In the genomic region with DNA sequence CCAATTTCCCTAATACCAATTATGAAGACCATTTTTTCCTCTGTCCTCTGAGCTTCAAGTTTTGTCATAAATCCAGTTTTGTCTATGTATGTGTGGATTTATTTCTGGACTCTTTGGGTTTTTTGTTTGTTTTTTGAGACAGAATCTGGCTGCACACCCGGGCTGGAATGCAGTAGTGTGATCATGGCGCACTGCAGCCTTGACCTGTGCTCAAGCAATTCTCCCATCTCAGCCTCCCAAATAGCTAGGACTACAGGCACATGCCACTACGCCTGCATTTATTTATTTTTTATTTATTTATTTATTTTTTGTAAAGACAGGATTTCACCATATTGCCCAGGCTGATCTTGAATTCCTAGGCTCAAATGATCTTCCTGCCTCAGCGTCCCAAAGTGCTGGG, we compare ENCODE assay signal across 13 cellular contexts. TPM values are rescaled to one million over a fixed set of nuclear protein-coding genes. Genes with fewer than 3 reads are reported as not detected.
DNase-seq lines count a peak whose midpoint lies in the region; ATAC-seq and TF ChIP-seq lines count a peak whose summit lies in the region.
"Had no signal": no experiment of that assay in that cellular context is flagged by ENCODE, and none has a peak within 500 bp of the region (broad histone marks: within the 10 kb centered on the region; RNA-seq: fewer than 3 reads in every experiment).

No MANE protein-coding gene starts in this region.

- CTCF ChIA-PET in GM10248 (lab: Yijun Ruan, JAX) = interaction anchor here (0.9 to 10.0 kb wide), 3 partner anchors 24 to 447 kb away, joined by 3 to 205 read pairs (median 4); no protein-coding TSS in a partner anchor

- no peaks in the 10 kb centered on the region for H3K36me3 ChIP-seq in liver (ENCODE audit: control insufficient read depth in 4 of 4, insufficient read depth in 3 of 4, low read depth in 1 of 4, low read length in 3 of 4)
- no peaks in the 10 kb centered on the region for H3K36me3 ChIP-seq in smooth muscle cell (ENCODE audit: low read depth)
- H3K36me3 ChIP-seq in Karpas-422 (ENCODE audit: insufficient read depth, low read length) = no peaks in the 10 kb centered on the region

- H3K79me2 ChIP-seq in smooth muscle cell (ENCODE audit: low read depth) (no peaks in the 10 kb centered on the region), Karpas-422 (ENCODE audit: low read length) (no peaks in the 10 kb centered on the region)

- H3K4me3 ChIP-seq in liver (ENCODE audit: low read depth in 1 of 3, low read length in 3 of 3) (no peak overlapping the region), smooth muscle cell (no peak overlapping the region), Karpas-422 (ENCODE audit: low read length) (no peak overlapping the region)
- H3K4me3 ChIP-seq: GM23338 had no signal

- H4K20me1 ChIP-seq in smooth muscle cell (ENCODE audit: low read depth) (no peaks in the 10 kb centered on the region), Karpas-422 (ENCODE audit: insufficient read depth, low read depth, low read length) (no peaks in the 10 kb centered on the region)

- ATAC-seq in GM19467 (IDR thresholded peaks at IDR 0.05; ENCODE audit: unreplicated experiment) = no peak

- H3K4me2 ChIP-seq in smooth muscle cell (no peak overlapping the region), Karpas-422 (ENCODE audit: low read depth, low read length, poor library complexity, severe bottlenecking) (no peak overlapping the region)
- H3K4me2 ChIP-seq: GM23338 had no signal

- TF ChIP-seq CTCF in liver (IDR thresholded peaks at IDR 0.05; ENCODE audit: low read depth, low read length, missing input control) (no peak), smooth muscle cell (IDR thresholded peaks at IDR 0.05; ENCODE audit: borderline replicate concordance, insufficient read depth, poor library complexity, severe bottlenecking) (no peak), GM10248 (IDR thresholded peaks at IDR 0.05; ENCODE audit: control extremely low read depth, extremely low read depth, low read depth, missing control alignments) (no peak)

- H3K4me1 ChIP-seq in liver (ENCODE audit: control insufficient read depth in 4 of 4, insufficient read depth in 4 of 4, low read length in 3 of 4) (peaks cover 0 to 18% (median 7%) of the 10 kb centered on the region in 4 donors), smooth muscle cell (ENCODE audit: low read depth) (no peaks in the 10 kb centered on the region), Karpas-422 (ENCODE audit: low read length) (peaks cover 7% of the 10 kb centered on the region)

- no peak overlapping the region for H3K27ac ChIP-seq in liver (ENCODE audit: low read depth in 1 of 2, low read length in 2 of 2)
- no peak overlapping the region for H3K27ac ChIP-seq in smooth muscle cell (ENCODE audit: low read depth)
- H3K27ac ChIP-seq in Karpas-422 (ENCODE audit: low read length) = no peak overlapping the region

- H3K9ac ChIP-seq in liver (ENCODE audit: low read depth in 1 of 2, low read length in 2 of 2) (no peak overlapping the region), smooth muscle cell (ENCODE audit: low read depth) (no peak overlapping the region), Karpas-422 (ENCODE audit: low read length) (no peak overlapping the region)

- peak in 1 of 2 donors; percentile 11 for TF ChIP-seq RAD21 in liver (IDR thresholded peaks at IDR 0.05)

- no peaks in the 10 kb centered on the region for H3F3A ChIP-seq in smooth muscle cell (ENCODE audit: low read depth)

- H2AFZ ChIP-seq in smooth muscle cell (ENCODE audit: low read depth) = peak overlapping the region; percentile 89
- H2AFZ ChIP-seq in Karpas-422 (ENCODE audit: low read length) = no peak overlapping the region
- H2AFZ ChIP-seq: GM23338 had no signal

- H3K9me3 ChIP-seq in liver (ENCODE audit: control insufficient read depth in 4 of 4, low read length in 3 of 4) = no peaks in the 10 kb centered on the region
- H3K9me3 ChIP-seq in smooth muscle cell (replicated peaks; ENCODE audit: low read depth) = no peaks in the 10 kb centered on the region
- H3K9me3 ChIP-seq in Karpas-422 (ENCODE audit: low read length) = no peaks in the 10 kb centered on the region

- no peaks in the 10 kb centered on the region for H3K9me2 ChIP-seq in Karpas-422 (replicated peaks; ENCODE audit: insufficient read depth, low read length)

- DNase-seq in fibroblast of peridontal ligament (ENCODE audit: extremely low read depth) = peak; percentile 23
- no peak for DNase-seq in smooth muscle cell (lab: John Stamatoyannopoulos, UW; ENCODE audit: unreplicated experiment)
- no peak for DNase-seq in GM10248 (ENCODE audit: extremely low spot score)
- no peak for DNase-seq in Karpas-422
- DNase-seq: Calu3; CD4-positive, alpha-beta memory T cell; COR-L47; DMS79 treated with DMSO at 0.1 percent for 48 hours; GF-D8; HFFc6 had no signal

- 44% methylated on average over 4 of the region's 4 CpGs for WGBS in liver
- WGBS in smooth muscle cell (ENCODE audit: low lambda C conversion rate) = 93% methylated on average over 4 of the region's 4 CpGs

- no peaks in the 10 kb centered on the region for H3K27me3 ChIP-seq in liver (ENCODE audit: control insufficient read depth in 4 of 4, insufficient read depth in 4 of 4, low read length in 3 of 4)
- peaks cover 7% of the 10 kb centered on the region for H3K27me3 ChIP-seq in smooth muscle cell (ENCODE audit: low read depth)
- no peaks in the 10 kb centered on the region for H3K27me3 ChIP-seq in Karpas-422 (ENCODE audit: low read length)

- POLR2A ChIA-PET in GM10248 (lab: Yijun Ruan, JAX) = no interaction called here

TF ChIP-seq in liver, 16 proteins besides CTCF, POLR2A, EP300 and RAD21:
- no peak for TF ChIP-seq GABPA (IDR thresholded peaks at IDR 0.05 in 1 of 2, conservative IDR thresholded peaks at IDR 0.05 in 1 of 2)
- no peak for TF ChIP-seq TAF1 (conservative IDR thresholded peaks at IDR 0.05)
- TF ChIP-seq FOXA1 (IDR thresholded peaks at IDR 0.05) = no peak
- TF ChIP-seq FOXA2 (IDR thresholded peaks at IDR 0.05) = no peak
- peak; percentile 18 for TF ChIP-seq SP1 (IDR thresholded peaks at IDR 0.05)
- TF ChIP-seq HNF4A (conservative IDR thresholded peaks at IDR 0.05) = peak; percentile 32 to 51
- TF ChIP-seq HNF4G (IDR thresholded peaks at IDR 0.05) = no peak
- peak; percentile 15 to 16 for TF ChIP-seq RXRA (IDR thresholded peaks at IDR 0.05)
- TF ChIP-seq, protein P1, sequence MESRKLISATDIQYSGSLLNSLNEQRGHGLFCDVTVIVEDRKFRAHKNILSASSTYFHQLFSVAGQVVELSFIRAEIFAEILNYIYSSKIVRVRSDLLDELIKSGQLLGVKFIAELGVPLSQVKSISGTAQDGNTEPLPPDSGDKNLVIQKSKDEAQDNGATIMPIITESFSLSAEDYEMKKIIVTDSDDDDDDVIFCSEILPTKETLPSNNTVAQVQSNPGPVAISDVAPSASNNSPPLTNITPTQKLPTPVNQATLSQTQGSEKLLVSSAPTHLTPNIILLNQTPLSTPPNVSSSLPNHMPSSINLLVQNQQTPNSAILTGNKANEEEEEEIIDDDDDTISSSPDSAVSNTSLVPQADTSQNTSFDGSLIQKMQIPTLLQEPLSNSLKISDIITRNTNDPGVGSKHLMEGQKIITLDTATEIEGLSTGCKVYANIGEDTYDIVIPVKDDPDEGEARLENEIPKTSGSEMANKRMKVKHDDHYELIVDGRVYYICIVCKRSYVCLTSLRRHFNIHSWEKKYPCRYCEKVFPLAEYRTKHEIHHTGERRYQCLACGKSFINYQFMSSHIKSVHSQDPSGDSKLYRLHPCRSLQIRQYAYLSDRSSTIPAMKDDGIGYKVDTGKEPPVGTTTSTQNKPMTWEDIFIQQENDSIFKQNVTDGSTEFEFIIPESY (IDR thresholded peaks at IDR 0.05) = no peak
- no peak for TF ChIP-seq ATF3 (IDR thresholded peaks at IDR 0.05)
- no peak for TF ChIP-seq EGR1 (IDR thresholded peaks at IDR 0.05; ENCODE audit: low read depth in 2 of 2)

RNA-seq across cellular contexts. Expression of gene GTF3A, which starts 45.3 kb away (rescaled TPM):
- total RNA-seq in liver (10 to 100 TPM; 66.4 to 83.6 TPM), smooth muscle cell (106 and 117 TPM in 2 replicates)
- polyA plus RNA-seq in liver (100 to 1,000 TPM; 110 to 144 TPM), smooth muscle cell (123 and 140 TPM in 2 replicates)
- 357 and 373 TPM in 2 replicates for total RNA-seq in Karpas-422 (2014; rRNA removed; shearing (Covaris generic); ENCODE audit: low replicate concordance)
